16 cellular contexts compared by ENCODE assay signal in genomic region chr3:151962371-151962770, GRCh38.
A peak's percentile ranks its signal among the peaks of the same experiment; 100 is the strongest.
DNase-seq lines count a peak whose midpoint lies in the region; ATAC-seq and TF ChIP-seq lines count a peak whose summit lies in the region.
"Had no signal": no experiment of that assay in that cellular context is flagged by ENCODE, and none has a peak within 500 bp of the region (broad histone marks: within the 10 kb centered on the region; RNA-seq: fewer than 3 reads in every experiment).

No MANE protein-coding gene starts in this region.

- DNase-seq in AG09309 (ENCODE audit: low read depth), result peak; percentile 24
- DNase-seq in HFF-Myc (ENCODE audit: extremely low read depth, low read depth), result peak; percentile 52
- DNase-seq in dedifferentiated amniotic fluid mesenchymal stem cell (ENCODE audit: extremely low spot score), result peak; percentile 48
- DNase-seq in fibroblast of villous mesenchyme (ENCODE audit: low read depth), result peak; percentile 19
- no peak for DNase-seq in anterior cingulate cortex (lab: John Stamatoyannopoulos, UW)
- DNase-seq in amygdala (lab: John Stamatoyannopoulos, UW), result no peak
- DNase-seq: C1 segment of cervical spinal cord; CD8-positive, alpha-beta T cell; DMS53; NCI-H187; NCI-H446; NCI-H526; Right ventricle myocardium superior had no signal

- H3K4me3 ChIP-seq in AG09309 (ENCODE audit: control insufficient read depth, low read depth, low read length) (no peak overlapping the region), HFF-Myc (replicated peaks; ENCODE audit: low read depth, low read length) (no peak overlapping the region), fibroblast of villous mesenchyme (ENCODE audit: low read depth, low read length) (no peak overlapping the region)
- H3K4me3 ChIP-seq: A549 had no signal

- no peak for TF ChIP-seq CTCF in AG09309 (IDR thresholded peaks at IDR 0.05; ENCODE audit: control insufficient read depth, insufficient read depth, low read depth, low read length, missing control alignments)
- no peak for TF ChIP-seq CTCF in HFF-Myc (IDR thresholded peaks at IDR 0.05; ENCODE audit: low read depth, low read length, missing control alignments)
- TF ChIP-seq CTCF in fibroblast of villous mesenchyme (IDR thresholded peaks at IDR 0.05; ENCODE audit: insufficient read depth, low read depth, low read length), result no peak

- ATAC-seq in esophagus mucosa, result no peak
- ATAC-seq in HG02852 (IDR thresholded peaks at IDR 0.05; ENCODE audit: unreplicated experiment), result no peak
- ATAC-seq: A549; CD8-positive, alpha-beta T cell had no signal

Comparison
In these comparisons a context has a peak if more than half of its experiments do, and no peak if none do; other contexts are left out.
1. DNase-seq: peak in AG09309 (single experiment), HFF-Myc (single experiment), dedifferentiated amniotic fluid mesenchymal stem cell (single experiment) and fibroblast of villous mesenchyme (single experiment); none in anterior cingulate cortex (0 of 58) and amygdala (0 of 56).